28 cellular contexts compared by ENCODE assay signal in genomic region chr16:7233963-7234362, GRCh38.
"Had no signal": no experiment of that assay in that cellular context is flagged by ENCODE, and none has a peak within 500 bp of the region (broad histone marks: within the 10 kb centered on the region; RNA-seq: fewer than 3 reads in every experiment).

No MANE protein-coding gene starts in this region.

- H3K4me1 ChIP-seq: neural progenitor cell, pancreas, prostate gland, right atrium auricular region, right lobe of liver, sigmoid colon, stomach, thyroid gland, tibial nerve, upper lobe of left lung, vagina had no signal

- H3K36me3 ChIP-seq: neural progenitor cell, pancreas, prostate gland, right atrium auricular region, right lobe of liver, sigmoid colon, stomach, thoracic aorta, thyroid gland, tibial nerve, upper lobe of left lung, vagina had no signal

- H2AFZ ChIP-seq: neural progenitor cell had no signal

- FAIRE-seq: pancreas, small intestine, urothelium cell line had no signal

- H3K9ac ChIP-seq: neural progenitor cell had no signal

- H3K4me2 ChIP-seq: neural progenitor cell had no signal

- H3K9me3 ChIP-seq: pancreas, prostate gland, right atrium auricular region, right lobe of liver, sigmoid colon, thoracic aorta, thyroid gland, tibial nerve, upper lobe of left lung, vagina had no signal

- H3K27ac ChIP-seq: neural progenitor cell, pancreas, prostate gland, right atrium auricular region, right lobe of liver, sigmoid colon, stomach, thoracic aorta, thyroid gland, tibial nerve, upper lobe of left lung, vagina had no signal

- DNase-seq: naive B cell; naive thymus-derived CD8-positive, alpha-beta T cell; nephron progenitor cell; occipital lobe; pancreas; retina; right lobe of liver; sigmoid colon; small intestine; stimulated activated CD4-positive, alpha-beta T cell treated with anti-CD3 and anti-CD28 coated beads, Interleukin-15, amount 100 ng/mL, for 24 hours; stimulated activated CD4-positive, alpha-beta T cell treated with anti-CD3 and anti-CD28 coated beads, Interleukin-2, amount 100 ng/mL, for 24 hours; stimulated activated CD4-positive, alpha-beta T cell treated with anti-CD3 and anti-CD28 coated beads, Interleukin-2, amount 100 ng/mL, for 48 hours; stimulated activated CD4-positive, alpha-beta T cell treated with anti-CD3 and anti-CD28 coated beads, Interleukin-4, amount 100 ng/mL, for 24 hours; stimulated activated CD8-positive, alpha-beta memory T cell treated with anti-CD3 and anti-CD28 coated beads, Interleukin-4, amount 100 ng/mL, for 48 hours; stimulated activated naive CD4-positive, alpha-beta T cell; stomach; thyroid gland; trophoblast cell; upper lobe of left lung had no signal

- H3K4me3 ChIP-seq: neural progenitor cell, pancreas, prostate gland, right atrium auricular region, right lobe of liver, sigmoid colon, stomach, thoracic aorta, thyroid gland, tibial nerve, upper lobe of left lung, vagina had no signal

- ATAC-seq: naive thymus-derived CD8-positive, alpha-beta T cell; natural killer cell treated with Interleukin-12 subunit alpha and Interleukin-12 subunit beta and Interleukin-15 and Interleukin-18, amount 100 ng/mL, for 72 hours; pancreas; right lobe of liver; stimulated activated memory B cell treated with anti-CD40 and anti-IgM and Interleukin-4, amounts not matched to agents 10 μg/mL and 1 μg/mL and 100 μg/mL, for 72 hours had no signal

- H3K27me3 ChIP-seq: neural progenitor cell, pancreas, right atrium auricular region, right lobe of liver, sigmoid colon, stomach, thyroid gland, tibial nerve, upper lobe of left lung, vagina had no signal
